In the genomic region with DNA sequence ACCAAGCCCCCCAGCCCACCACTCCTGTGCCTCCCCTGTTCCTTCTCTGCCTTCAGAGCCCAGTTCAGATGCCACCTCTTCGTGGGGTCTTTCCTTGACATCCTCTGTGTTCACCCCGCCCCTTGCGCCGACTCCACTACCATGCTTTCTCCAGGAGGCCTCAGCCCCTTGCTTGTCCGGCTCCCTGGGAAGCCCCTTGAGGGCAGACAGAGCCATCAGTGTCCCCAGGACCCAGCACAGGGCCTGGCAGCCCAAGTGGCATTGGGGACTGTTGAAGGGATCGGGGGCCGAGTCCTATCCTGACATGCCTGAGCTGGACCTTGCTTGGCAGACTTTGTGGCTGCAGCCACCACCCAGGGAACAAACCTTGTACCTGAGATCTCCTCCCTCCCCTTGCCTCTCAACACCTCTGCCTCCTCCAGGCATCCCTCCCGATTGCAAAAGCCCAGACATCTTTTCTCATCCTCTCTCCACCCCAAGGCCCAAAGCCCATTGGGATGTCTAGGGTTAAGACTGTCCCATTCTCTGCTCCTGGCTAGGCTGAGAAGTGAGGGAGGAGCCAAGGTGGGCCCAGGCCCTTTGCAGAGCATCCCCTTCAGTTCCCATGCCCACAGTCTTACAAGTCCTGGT, we compare ENCODE assay signal across 18 cellular contexts. TPM values are rescaled to one million over a fixed set of nuclear protein-coding genes. Genes with fewer than 3 reads are reported as not detected.
A peak's percentile ranks its signal among the peaks of the same experiment; 100 is the strongest.
DNase-seq lines count a peak whose midpoint lies in the region; ATAC-seq and TF ChIP-seq lines count a peak whose summit lies in the region.
"Had no signal": no experiment of that assay in that cellular context is flagged by ENCODE, and none has a peak within 500 bp of the region (broad histone marks: within the 10 kb centered on the region; RNA-seq: fewer than 3 reads in every experiment).

No MANE protein-coding gene starts in this region.

- ATAC-seq in HG03095 (IDR thresholded peaks at IDR 0.05; ENCODE audit: unreplicated experiment) (no peak), HG02798 (IDR thresholded peaks at IDR 0.05; ENCODE audit: poor library complexity, unreplicated experiment) (no peak)
- ATAC-seq: activated naive CD8-positive, alpha-beta T cell treated with anti-CD3 and anti-CD28 coated beads, Interleukin-2, amount 50 U/mL, for 24 hours had no signal

- H3K4me2 ChIP-seq in OCI-LY3 (ENCODE audit: low read length), result peak overlapping the region; percentile 32; the same call in 1 of the 2 replicates

- no peak overlapping the region for H3K9ac ChIP-seq in OCI-LY3 (ENCODE audit: low read length)

- H3K27ac Mint-ChIP-seq in Caco-2 (ENCODE audit: unreplicated experiment), result peak overlapping the region; percentile 75
- peak overlapping the region; percentile 67 for H3K27ac Mint-ChIP-seq in endothelial cell (ENCODE audit: unreplicated experiment)
- H3K27ac Mint-ChIP-seq: activated naive CD8-positive, alpha-beta T cell treated with anti-CD3 and anti-CD28 coated beads, Interleukin-2, amount 50 U/mL, for 24 hours had no signal

- H3K4me1 ChIP-seq in Caco-2, result peaks cover 25% of the 10 kb centered on the region
- H3K4me1 ChIP-seq in OCI-LY3 (ENCODE audit: low read length), result peaks cover 7% of the 10 kb centered on the region

- CTCF ChIA-PET in Caco-2 (lab: Charles Lee), result interaction anchor here (0.7 to 1.4 kb wide), 2 partner anchors 21 to 337 kb away, joined by 3 to 4 read pairs; no protein-coding TSS in a partner anchor

- H4K20me1 ChIP-seq in OCI-LY3 (ENCODE audit: insufficient read depth, low read length), result no peaks in the 10 kb centered on the region

- H3K4me3 Mint-ChIP-seq in Caco-2 (ENCODE audit: unreplicated experiment) (no peak overlapping the region), endothelial cell (ENCODE audit: unreplicated experiment) (no peak overlapping the region)
- H3K4me3 Mint-ChIP-seq: activated naive CD8-positive, alpha-beta T cell treated with anti-CD3 and anti-CD28 coated beads, Interleukin-2, amount 50 U/mL, for 24 hours; immature natural killer cell; stimulated activated naive B cell treated with anti-CD40 and anti-IgM and Interleukin-4, amounts not matched to agents 10 μg/mL and 1 μg/mL and 100 μg/mL, for 72 hours had no signal

- BruUV-seq in Caco-2 (replicated peaks; lab: Mats Ljungman, UMichigan), result no TSS peak

- TF ChIP-seq CTCF in Caco-2 (IDR thresholded peaks at IDR 0.05; ENCODE audit: insufficient read depth in 1 of 2, low read depth in 1 of 2, low read length in 1 of 2, severe bottlenecking in 1 of 2, unreplicated experiment in 1 of 2), result no peak
- TF ChIP-seq CTCF in OCI-LY3 (IDR thresholded peaks at IDR 0.05; ENCODE audit: low read depth, low read length), result no peak
- TF ChIP-seq CTCF in endothelial cell (IDR thresholded peaks at IDR 0.05; ENCODE audit: unreplicated experiment), result no peak

- H3K27me3 Mint-ChIP-seq in Caco-2 (ENCODE audit: insufficient read depth, unreplicated experiment), result no peaks in the 10 kb centered on the region
- H3K27me3 Mint-ChIP-seq in endothelial cell (ENCODE audit: unreplicated experiment), result peaks cover 2% of the 10 kb centered on the region
- H3K27me3 Mint-ChIP-seq: activated naive CD8-positive, alpha-beta T cell treated with anti-CD3 and anti-CD28 coated beads, Interleukin-2, amount 50 U/mL, for 24 hours; stimulated activated naive B cell treated with anti-CD40 and anti-IgM and Interleukin-4, amounts not matched to agents 10 μg/mL and 1 μg/mL and 100 μg/mL, for 72 hours had no signal

- H3K4me3 ChIP-seq in Caco-2 (ENCODE audit: low read depth, low read length) (no peak overlapping the region), OCI-LY3 (ENCODE audit: low read length) (no peak overlapping the region)
- H3K4me3 ChIP-seq: right lobe of liver, SK-N-MC had no signal

- H3K9me3 Mint-ChIP-seq in Caco-2 (ENCODE audit: unreplicated experiment), result no peaks in the 10 kb centered on the region
- H3K9me3 Mint-ChIP-seq in endothelial cell (ENCODE audit: unreplicated experiment), result no peaks in the 10 kb centered on the region
- H3K9me3 Mint-ChIP-seq: activated naive CD8-positive, alpha-beta T cell treated with anti-CD3 and anti-CD28 coated beads, Interleukin-2, amount 50 U/mL, for 24 hours; immature natural killer cell; stimulated activated naive B cell treated with anti-CD40 and anti-IgM and Interleukin-4, amounts not matched to agents 10 μg/mL and 1 μg/mL and 100 μg/mL, for 72 hours had no signal

- H3K27me3 ChIP-seq in Caco-2 (replicated peaks; ENCODE audit: control insufficient read depth, insufficient read depth, low read length), result no peaks in the 10 kb centered on the region
- H3K27me3 ChIP-seq in OCI-LY3 (ENCODE audit: low read depth, low read length), result no peaks in the 10 kb centered on the region
- H3K27me3 ChIP-seq: brain microvascular endothelial cell, right lobe of liver, tibial nerve had no signal

- POLR2A ChIA-PET in Caco-2 (lab: Charles Lee), result no interaction called here

- intact Hi-C loops in Caco-2 (cut with micrococcal nuclease; ENCODE audit: unreplicated experiment), result no loop called here
- intact Hi-C loops in posterior vena cava (cut with DNase I), result loop anchor here in 1 of 2 donors (5.0 to 10.0 kb wide), 2 partner anchors 1062 to 1564 kb away; no protein-coding TSS in a partner anchor

- H3K36me3 Mint-ChIP-seq in Caco-2 (ENCODE audit: insufficient read depth, unreplicated experiment) (no peaks in the 10 kb centered on the region), endothelial cell (ENCODE audit: low read depth, unreplicated experiment) (no peaks in the 10 kb centered on the region)
- H3K36me3 Mint-ChIP-seq: immature natural killer cell; stimulated activated naive B cell treated with anti-CD40 and anti-IgM and Interleukin-4, amounts not matched to agents 10 μg/mL and 1 μg/mL and 100 μg/mL, for 72 hours had no signal

- no peaks in the 10 kb centered on the region for H3K79me2 ChIP-seq in OCI-LY3 (ENCODE audit: low read length)

- H3K4me1 Mint-ChIP-seq in Caco-2 (ENCODE audit: low read depth, unreplicated experiment), result peaks cover 12% of the 10 kb centered on the region
- H3K4me1 Mint-ChIP-seq in endothelial cell (ENCODE audit: unreplicated experiment), result peaks cover 4% of the 10 kb centered on the region
- H3K4me1 Mint-ChIP-seq: immature natural killer cell had no signal

- H3K36me3 ChIP-seq in Caco-2 (ENCODE audit: control insufficient read depth, insufficient read depth, low read length) (no peaks in the 10 kb centered on the region), OCI-LY3 (replicated peaks; ENCODE audit: low read depth, low read length) (no peaks in the 10 kb centered on the region)
- H3K36me3 ChIP-seq: brain microvascular endothelial cell, right lobe of liver had no signal

- DNase-seq in Caco-2 (no peak), endothelial cell (ENCODE audit: low spot score) (no peak), posterior vena cava (ENCODE audit: low spot score) (peak; percentile 29), Kasumi-1 (lab: John Stamatoyannopoulos, UW) (no peak)
- DNase-seq: brain microvascular endothelial cell, COR-L47, cortex of kidney, immature natural killer cell had no signal

- H3K9me3 ChIP-seq in Caco-2, result no peaks in the 10 kb centered on the region
- H3K9me3 ChIP-seq in OCI-LY3 (ENCODE audit: insufficient read depth, low read length), result no peaks in the 10 kb centered on the region
- H3K9me3 ChIP-seq: right lobe of liver, tibial nerve had no signal

- H3K27ac ChIP-seq in OCI-LY3 (ENCODE audit: low read length), result no peak overlapping the region
- H3K27ac ChIP-seq: brain microvascular endothelial cell, right lobe of liver, SK-N-MC had no signal

- H2AFZ ChIP-seq in OCI-LY3 (ENCODE audit: low read depth, low read length), result peak overlapping the region; percentile 64; the same call in 1 of the 2 replicates

RNA-seq across cellular contexts. Expression of a gene that starts 3.4 kb away (rescaled TPM):
- total RNA-seq in Caco-2 (2022) (2.9 and 4.0 TPM in 2 replicates), endothelial cell (ENCODE audit: unreplicated experiment) (not detected), posterior vena cava (not detected)
- total RNA-seq: endothelial cell of umbilical vein, osteocyte had no signal

RNA-seq across cellular contexts. Expression of a gene that starts 30.1 kb away (rescaled TPM):
- 20.5 and 21.2 TPM in 2 replicates for total RNA-seq in Caco-2 (2022)
- total RNA-seq in endothelial cell (ENCODE audit: unreplicated experiment), result 178 TPM
- 10 to 100 TPM; 28.4 to 45.0 TPM for total RNA-seq in posterior vena cava

RNA-seq across cellular contexts. Expression of a gene that starts 30.4 kb away (rescaled TPM):
- total RNA-seq in Caco-2 (2022) (6.1 and 6.3 TPM in 2 replicates), endothelial cell (ENCODE audit: unreplicated experiment) (11.3 TPM), posterior vena cava (1 to 10 TPM; 6.0 to 6.5 TPM)

RNA-seq across cellular contexts. Expression of a gene that starts 48.1 kb away (rescaled TPM):
- total RNA-seq in Caco-2 (2022), result 0.58 and 0.68 TPM in 2 replicates
- 0.38 TPM for total RNA-seq in endothelial cell (ENCODE audit: unreplicated experiment)
- total RNA-seq in posterior vena cava, result not detected
- total RNA-seq: endothelial cell of umbilical vein had no signal

RNA-seq across cellular contexts. Expression of a gene that starts 54.5 kb away (rescaled TPM):
- total RNA-seq in Caco-2 (2022), result 567 and 622 TPM in 2 replicates
- total RNA-seq in endothelial cell (ENCODE audit: unreplicated experiment), result 741 TPM
- 100 to 1,000 TPM; 596 to 706 TPM for total RNA-seq in posterior vena cava
